ENCODE assay signal across 24 cellular contexts in genomic region chr19:38512277-38512676, GRCh38.
"Had no signal": no experiment of that assay in that cellular context is flagged by ENCODE, and none has a peak within 500 bp of the region (broad histone marks: within the 10 kb centered on the region; RNA-seq: fewer than 3 reads in every experiment).

No MANE protein-coding gene starts in this region.

- H3K9me3 ChIP-seq: heart left ventricle, psoas muscle, spleen, testis, tibial nerve, upper lobe of right lung, vagina had no signal

- H3K4me3 ChIP-seq: heart left ventricle, lung, psoas muscle, spleen, testis, tibial nerve, upper lobe of right lung, vagina had no signal

- H3K4me1 ChIP-seq: testis, upper lobe of right lung, vagina had no signal

- H3K27me3 ChIP-seq: testis, tibial nerve, upper lobe of right lung, vagina had no signal

- H3K36me3 ChIP-seq: heart left ventricle, spleen, tibial nerve, upper lobe of right lung, vagina had no signal

- DNase-seq: effector CD4-positive, alpha-beta T cell; endodermal cell; foreskin melanocyte; hippocampal formation; left colon; left ventricle myocardium superior; mesenchymal stem cell; midbrain; naive B cell; psoas muscle; retina; spleen; stimulated activated CD4-positive, alpha-beta T cell treated with anti-CD3 and anti-CD28 coated beads, Interleukin-15, amount 100 ng/mL, for 24 hours; stimulated activated CD4-positive, alpha-beta T cell treated with anti-CD3 and anti-CD28 coated beads, Interleukin-1b, Interleukin-23, amount 100 ng/mL, for 48 hours; stimulated activated CD4-positive, alpha-beta T cell treated with anti-CD3 and anti-CD28 coated beads, Interleukin-4, amount 100 ng/mL, for 24 hours; stimulated activated naive B cell treated with anti-CD40 and anti-IgM and Interleukin-4, amounts not matched to agents 10 μg/mL and 1 μg/mL and 100 μg/mL, for 72 hours; stimulated activated naive CD8-positive, alpha-beta T cell treated with anti-CD3 and anti-CD28 coated beads, Interleukin-15, amount 100 ng/mL, for 72 hours; testis; upper lobe of right lung had no signal

- H3K27ac ChIP-seq: heart left ventricle, psoas muscle, spleen, testis, tibial nerve, upper lobe of right lung, vagina had no signal

- ATAC-seq: heart left ventricle; left colon; left ventricle myocardium superior; psoas muscle; sciatic nerve; stimulated activated naive B cell treated with anti-CD40 and anti-IgM and Interleukin-4, amounts not matched to agents 10 μg/mL and 1 μg/mL and 100 μg/mL, for 72 hours; stimulated activated naive CD8-positive, alpha-beta T cell treated with anti-CD3 and anti-CD28 coated beads, Interleukin-15, amount 100 ng/mL, for 72 hours; upper lobe of right lung had no signal
